In genomic region chr17:63430223-63430622, GRCh38 we compare ENCODE assay signal across 17 cellular contexts. TPM values are rescaled to one million over a fixed set of nuclear protein-coding genes. Genes with fewer than 3 reads are reported as not detected.
DNase-seq lines count a peak whose midpoint lies in the region; ATAC-seq and TF ChIP-seq lines count a peak whose summit lies in the region.
"Had no signal": no experiment of that assay in that cellular context is flagged by ENCODE, and none has a peak within 500 bp of the region (broad histone marks: within the 10 kb centered on the region; RNA-seq: fewer than 3 reads in every experiment).

No MANE protein-coding gene starts in this region.

- H3K9me3 Mint-ChIP-seq in activated CD8-positive, alpha-beta memory T cell treated with anti-CD3 and anti-CD28 coated beads, Interleukin-2, amount 10 ng/mL, durations not matched to agents 7 days and 5 days (ENCODE audit: low read depth), result no peaks in the 10 kb centered on the region
- no peaks in the 10 kb centered on the region for H3K9me3 Mint-ChIP-seq in central memory CD8-positive, alpha-beta T cell
- no peaks in the 10 kb centered on the region for H3K9me3 Mint-ChIP-seq in immature natural killer cell
- H3K9me3 Mint-ChIP-seq: GM23338 had no signal

- peaks cover 78% of the 10 kb centered on the region for H3K4me1 Mint-ChIP-seq in activated CD8-positive, alpha-beta memory T cell treated with anti-CD3 and anti-CD28 coated beads, Interleukin-2, amount 10 ng/mL, durations not matched to agents 7 days and 5 days
- peaks cover 45% of the 10 kb centered on the region for H3K4me1 Mint-ChIP-seq in central memory CD8-positive, alpha-beta T cell
- peaks cover 22 to 45% of the 10 kb centered on the region in 2 donors for H3K4me1 Mint-ChIP-seq in immature natural killer cell

- H3K4me3 Mint-ChIP-seq in activated CD8-positive, alpha-beta memory T cell treated with anti-CD3 and anti-CD28 coated beads, Interleukin-2, amount 10 ng/mL, durations not matched to agents 7 days and 5 days, result no peak overlapping the region
- H3K4me3 Mint-ChIP-seq in central memory CD8-positive, alpha-beta T cell, result no peak overlapping the region
- no peak overlapping the region for H3K4me3 Mint-ChIP-seq in immature natural killer cell
- H3K4me3 Mint-ChIP-seq: GM23338 had no signal

- in situ Hi-C loops in GM13976 (cut with MboI; ENCODE audit: low sequenced_read_pairs, unreplicated experiment), result loop anchor here (5.0 to 25.0 kb wide), 2 partner anchors 182 to 382 kb away; no protein-coding TSS in a partner anchor

- H3K9me3 ChIP-seq in spleen, result no peaks in the 10 kb centered on the region
- H3K9me3 ChIP-seq in tibial nerve, result no peaks in the 10 kb centered on the region
- H3K9me3 ChIP-seq: BLaER1 treated with 17β-estradiol and CSF1 and Interleukin-3, amounts not matched to agents 10 nM and 100 nM; Peyer's patch had no signal

- H3K4me1 ChIP-seq in spleen (peaks cover 3 to 52% (median 25%) of the 10 kb centered on the region in 6 donors), tibial nerve (peaks cover 0 to 39% (median 26%) of the 10 kb centered on the region in 4 donors)

- intact Hi-C loops in spleen (cut with DNase I; ENCODE audit: low total_unique reads), result no loop called here

- CTCF ChIA-PET in activated CD8-positive, alpha-beta memory T cell treated with anti-CD3 and anti-CD28 coated beads, Interleukin-2, amount 10 ng/mL, durations not matched to agents 7 days and 5 days (lab: Charles Lee), result interaction anchor here (9.8 to 13.9 kb wide), 3 partner anchors 13 to 183 kb away, joined by 185 to 324 read pairs (median 249); partner anchors contain the start of genes ACE, CYB561 and MAP3K3

- no peak for TF ChIP-seq CTCF in GM13976 (IDR thresholded peaks at IDR 0.05; ENCODE audit: borderline replicate concordance, control extremely low read depth, extremely low read depth, insufficient read depth, missing control alignments)
- TF ChIP-seq CTCF in spleen (IDR thresholded peaks at IDR 0.05 in 8 of 11, conservative IDR thresholded peaks at IDR 0.05 in 3 of 11), result no peak
- no peak for TF ChIP-seq CTCF in tibial nerve (IDR thresholded peaks at IDR 0.05)

- peak overlapping the region; percentile 66 for H3K27ac Mint-ChIP-seq in activated CD8-positive, alpha-beta memory T cell treated with anti-CD3 and anti-CD28 coated beads, Interleukin-2, amount 10 ng/mL, durations not matched to agents 7 days and 5 days
- peak overlapping the region; percentile 44 for H3K27ac Mint-ChIP-seq in central memory CD8-positive, alpha-beta T cell (ENCODE audit: low read depth)
- H3K27ac Mint-ChIP-seq in immature natural killer cell, result no peak overlapping the region
- H3K27ac Mint-ChIP-seq: GM23338 had no signal

- TF ChIP-seq POLR2A in spleen (IDR thresholded peaks at IDR 0.05) (no peak), tibial nerve (IDR thresholded peaks at IDR 0.05) (no peak)

- H3K4me3 ChIP-seq in spleen (no peak overlapping the region), tibial nerve (no peak overlapping the region)
- H3K4me3 ChIP-seq: BLaER1 treated with 17β-estradiol and CSF1 and Interleukin-3, amounts not matched to agents 10 nM and 100 nM; GM23338; Peyer's patch had no signal

- peaks cover 0 to 12% (median 0%) of the 10 kb centered on the region in 7 donors for H3K27me3 ChIP-seq in spleen (replicated peaks in 1 of 7)
- no peaks in the 10 kb centered on the region for H3K27me3 ChIP-seq in tibial nerve
- H3K27me3 ChIP-seq: BLaER1 treated with 17β-estradiol and CSF1 and Interleukin-3, amounts not matched to agents 10 nM and 100 nM; Peyer's patch had no signal

- no peaks in the 10 kb centered on the region for H3K27me3 Mint-ChIP-seq in activated CD8-positive, alpha-beta memory T cell treated with anti-CD3 and anti-CD28 coated beads, Interleukin-2, amount 10 ng/mL, durations not matched to agents 7 days and 5 days
- H3K27me3 Mint-ChIP-seq in central memory CD8-positive, alpha-beta T cell, result no peaks in the 10 kb centered on the region
- H3K27me3 Mint-ChIP-seq in immature natural killer cell (ENCODE audit: low read depth in 3 of 3), result peaks cover 0 to 5% (median 2%) of the 10 kb centered on the region in 3 donors

- H3K36me3 ChIP-seq in spleen, result no peaks in the 10 kb centered on the region
- H3K36me3 ChIP-seq in tibial nerve, result no peaks in the 10 kb centered on the region
- H3K36me3 ChIP-seq: BLaER1 treated with 17β-estradiol and CSF1 and Interleukin-3, amounts not matched to agents 10 nM and 100 nM; Peyer's patch had no signal

- no peak for ATAC-seq in activated CD8-positive, alpha-beta memory T cell treated with anti-CD3 and anti-CD28 coated beads, Interleukin-2, amount 10 ng/mL, durations not matched to agents 7 days and 5 days
- no peak for ATAC-seq in central memory CD8-positive, alpha-beta T cell (replicated peaks; ENCODE audit: extremely low read depth, poor library complexity, severe bottlenecking)
- ATAC-seq: GM23338 had no signal

- no peak for TF ChIP-seq EP300 in tibial nerve (IDR thresholded peaks at IDR 0.05)

- H3K36me3 Mint-ChIP-seq in activated CD8-positive, alpha-beta memory T cell treated with anti-CD3 and anti-CD28 coated beads, Interleukin-2, amount 10 ng/mL, durations not matched to agents 7 days and 5 days, result peaks cover 2% of the 10 kb centered on the region
- H3K36me3 Mint-ChIP-seq in central memory CD8-positive, alpha-beta T cell (ENCODE audit: insufficient read depth), result peaks cover 8% of the 10 kb centered on the region
- peaks cover 0 to 11% (median 8%) of the 10 kb centered on the region in 3 donors for H3K36me3 Mint-ChIP-seq in immature natural killer cell

- DNase-seq in activated CD8-positive, alpha-beta memory T cell treated with anti-CD3 and anti-CD28 coated beads, Interleukin-2, amount 10 ng/mL, durations not matched to agents 7 days and 5 days, result no peak
- DNase-seq in activated CD8-positive, alpha-beta memory T cell treated with anti-CD3 and anti-CD28 coated beads, Interleukin-2, amount 50 U/mL, for 48 hours, result no peak
- DNase-seq in GM13976 (ENCODE audit: low spot score) (peak; percentile 9), spleen (peak; percentile 41), immature natural killer cell (no peak), tibial nerve (ENCODE audit: low spot score in 2 of 2) (no peak), NCI-H2196 treated with DMSO at 0.1 percent for 48 hours (lab: John Stamatoyannopoulos, UW; ENCODE audit: unreplicated experiment) (no peak)
- no peak for DNase-seq in central memory CD8-positive, alpha-beta T cell (ENCODE audit: low spot score in 2 of 2)
- DNase-seq: COR-L47, NCI-H1436 treated with DMSO at 0.1 percent for 48 hours, NCI-H2029 treated with DMSO at 0.1 percent for 48 hours, NCI-H2227 treated with DMSO at 0.1 percent for 48 hours, NCI-H524, SHP77 had no signal

- 90 to 93% (median 92%) methylated on average over 11 of the region's 11 CpGs for WGBS in spleen, 5 donors
- WGBS in tibial nerve, 2 donors, result 82 to 84% methylated on average over 11 of the region's 11 CpGs

- H3K27ac ChIP-seq in spleen, result no peak overlapping the region
- no peak overlapping the region for H3K27ac ChIP-seq in tibial nerve
- H3K27ac ChIP-seq: BLaER1 treated with 17β-estradiol and CSF1 and Interleukin-3, amounts not matched to agents 10 nM and 100 nM; Peyer's patch had no signal

RNA-seq across cellular contexts. Expression of gene CYB561, which starts 15.9 kb away (rescaled TPM):
- total RNA-seq in activated CD8-positive, alpha-beta memory T cell treated with anti-CD3 and anti-CD28 coated beads, Interleukin-2, amount 10 ng/mL, durations not matched to agents 7 days and 5 days, result 10 to 100 TPM in 1 of 2 experiments, 1 to 10 TPM in 1; 2.2 to 13.6 TPM
- total RNA-seq in spleen (10 to 100 TPM; 10.1 to 36.4 (median 13.6) TPM), tibial nerve (10 to 100 TPM; 21.4 to 52.5 (median 35.0) TPM)
- polyA plus RNA-seq in spleen (1 to 10 TPM; 2.6 to 6.6 (median 4.0) TPM), immature natural killer cell (10 to 100 TPM; 13.7 to 22.4 (median 21.0) TPM)

RNA-seq across cellular contexts. Expression of gene ACE, which starts 46.6 kb away (rescaled TPM):
- total RNA-seq in activated CD8-positive, alpha-beta memory T cell treated with anti-CD3 and anti-CD28 coated beads, Interleukin-2, amount 10 ng/mL, durations not matched to agents 7 days and 5 days, result 1 to 10 TPM in 1 of 2 experiments, under 1 TPM in 1; 0.33 to 2.2 TPM
- 10 to 100 TPM in 4 of 7 donors, 1 to 10 TPM in 3; 6.1 to 17.3 (median 10.1) TPM for total RNA-seq in spleen
- 1 to 10 TPM in 2 of 3 donors, under 1 TPM in 1; 0.61 to 5.1 (median 1.3) TPM for polyA plus RNA-seq in spleen
- polyA plus RNA-seq in immature natural killer cell, result under 1 TPM in 1 of 3 donors, not detected in 2; 0.28 TPM
- 10 to 100 TPM in 2 of 4 donors, 1 to 10 TPM in 2; 7.5 to 35.3 (median 14.1) TPM for total RNA-seq in tibial nerve

Comparison
In these comparisons a context has a peak if more than half of its experiments do, and no peak if none do; other contexts are left out.
1. DNase-seq: peak in GM13976 (single experiment) and spleen (single experiment); none in activated CD8-positive, alpha-beta memory T cell treated with anti-CD3 and anti-CD28 coated beads, Interleukin-2, amount 10 ng/mL, durations not matched to agents 7 days and 5 days (single experiment), activated CD8-positive, alpha-beta memory T cell treated with anti-CD3 and anti-CD28 coated beads, Interleukin-2, amount 50 U/mL, for 48 hours (single experiment), central memory CD8-positive, alpha-beta T cell (0 of 2), immature natural killer cell (0 of 3), tibial nerve (0 of 2) and NCI-H2196 treated with DMSO at 0.1 percent for 48 hours (single experiment).
2. H3K27ac Mint-ChIP-seq: peak in activated CD8-positive, alpha-beta memory T cell treated with anti-CD3 and anti-CD28 coated beads, Interleukin-2, amount 10 ng/mL, durations not matched to agents 7 days and 5 days (single experiment) and central memory CD8-positive, alpha-beta T cell (single experiment); none in immature natural killer cell (0 of 6).